Comparison of ENCODE assay signal across 1 cellular context in genomic region chr7:137130751-137131158, GRCh38.
TF ChIP-seq lines count a peak whose summit lies in the region.

No MANE protein-coding gene starts in this region.

TF ChIP-seq in HepG2, 621 proteins besides CTCF, POLR2A, EP300 and RAD21 (continued from another document):
- TF ChIP-seq E2F5 (CRISPR knock-in tag; conservative IDR thresholded peaks at IDR 0.05): no peak
- TF ChIP-seq SIN3A (IDR thresholded peaks at IDR 0.05; ENCODE audit: borderline replicate concordance, low read depth, low read length): no peak
- no peak for TF ChIP-seq ATF6 (CRISPR knock-in tag; conservative IDR thresholded peaks at IDR 0.05)
- TF ChIP-seq ZNF431 (CRISPR knock-in tag; IDR thresholded peaks at IDR 0.05; ENCODE audit: borderline replicate concordance, low read depth): no peak
